1 cellular context compared by ENCODE assay signal in genomic region chr16:3861808-3862451, GRCh38.
TF ChIP-seq lines count a peak whose summit lies in the region.

No MANE protein-coding gene starts in this region.

TF ChIP-seq in IMR-90, 13 proteins besides CTCF, POLR2A, EP300 and RAD21 (continued from another document):
- no peak for TF ChIP-seq ELK1 (IDR thresholded peaks at IDR 0.05; ENCODE audit: borderline replicate concordance, low read depth, low read length)
- TF ChIP-seq USF2 (IDR thresholded peaks at IDR 0.05; ENCODE audit: low read depth, low read length): no peak
TF ChIP-seq in IMR-90: peak in this region for 1.
